1 cellular context compared by ENCODE assay signal in the genomic region with DNA sequence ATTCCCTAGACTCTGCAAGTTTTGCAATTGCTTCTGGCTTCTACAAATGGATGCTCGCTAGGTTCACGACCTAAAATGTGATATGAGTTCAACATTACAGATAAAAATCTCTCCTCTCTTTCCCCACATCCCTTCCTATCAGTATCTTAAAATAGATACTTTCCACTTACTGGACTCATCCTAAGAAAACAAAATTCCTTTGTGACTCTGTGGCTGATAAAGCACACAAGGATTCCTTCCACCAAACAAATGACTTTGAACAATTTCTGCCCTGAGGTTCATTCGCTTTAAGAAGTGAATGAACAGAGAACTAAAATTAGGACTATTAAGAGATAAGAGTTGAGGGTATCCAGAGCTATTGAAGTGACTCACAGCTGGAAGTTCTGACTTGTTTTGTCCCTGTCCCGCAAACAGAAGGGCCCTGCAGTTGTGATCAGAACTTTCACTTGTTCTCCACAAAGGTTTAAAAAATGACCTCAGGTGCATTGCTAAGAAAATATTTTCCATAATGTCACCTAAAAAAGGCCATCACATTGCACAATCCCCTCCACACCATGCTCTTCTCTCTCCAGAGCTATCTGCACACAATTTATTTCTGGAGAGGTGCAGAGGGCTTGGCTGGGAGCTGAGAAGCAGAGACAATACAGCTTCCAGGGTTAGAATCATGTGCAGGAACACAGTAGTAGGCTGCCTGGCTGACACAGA.
TF ChIP-seq lines count a peak whose summit lies in the region.

No MANE protein-coding gene starts in this region.

TF ChIP-seq in HepG2, 621 proteins besides CTCF, POLR2A, EP300 and RAD21 (continued from another document):
- TF ChIP-seq, protein P1, sequence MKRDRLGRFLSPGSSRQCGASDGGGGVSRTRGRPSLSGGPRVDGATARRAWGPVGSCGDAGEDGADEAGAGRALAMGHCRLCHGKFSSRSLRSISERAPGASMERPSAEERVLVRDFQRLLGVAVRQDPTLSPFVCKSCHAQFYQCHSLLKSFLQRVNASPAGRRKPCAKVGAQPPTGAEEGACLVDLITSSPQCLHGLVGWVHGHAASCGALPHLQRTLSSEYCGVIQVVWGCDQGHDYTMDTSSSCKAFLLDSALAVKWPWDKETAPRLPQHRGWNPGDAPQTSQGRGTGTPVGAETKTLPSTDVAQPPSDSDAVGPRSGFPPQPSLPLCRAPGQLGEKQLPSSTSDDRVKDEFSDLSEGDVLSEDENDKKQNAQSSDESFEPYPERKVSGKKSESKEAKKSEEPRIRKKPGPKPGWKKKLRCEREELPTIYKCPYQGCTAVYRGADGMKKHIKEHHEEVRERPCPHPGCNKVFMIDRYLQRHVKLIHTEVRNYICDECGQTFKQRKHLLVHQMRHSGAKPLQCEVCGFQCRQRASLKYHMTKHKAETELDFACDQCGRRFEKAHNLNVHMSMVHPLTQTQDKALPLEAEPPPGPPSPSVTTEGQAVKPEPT (CRISPR knock-in tag; IDR thresholded peaks at IDR 0.05; ENCODE audit: low read depth) = no peak
- TF ChIP-seq ZNF331 (CRISPR knock-in tag; IDR thresholded peaks at IDR 0.05) = 0 out of 2 replicates have a peak, but pooled peaks have one; percentile 10
- TF ChIP-seq CEBPB (IDR thresholded peaks at IDR 0.05; ENCODE audit: borderline replicate concordance, low read depth, low read length) = peak; percentile 77; the same call in 1 of the 2 replicates
- TF ChIP-seq MBD4 (IDR thresholded peaks at IDR 0.05; ENCODE audit: borderline replicate concordance, low read length) = no peak
- no peak for TF ChIP-seq PTBP1 (IDR thresholded peaks at IDR 0.05; ENCODE audit: low read depth, low read length, poor library complexity, severe bottlenecking)
- peak; percentile 15; the same call in 1 of the 2 replicates for TF ChIP-seq SOX5 (CRISPR knock-in tag; IDR thresholded peaks at IDR 0.05; ENCODE audit: borderline replicate concordance)
- 0 out of 2 replicates have a peak, but pooled peaks have one; percentile 17 for TF ChIP-seq KAT8 (CRISPR knock-in tag; IDR thresholded peaks at IDR 0.05)
- TF ChIP-seq XRCC5 (optimal IDR thresholded peaks at IDR 0.05; ENCODE audit: low read length) = peak; percentile 37
- no peak for TF ChIP-seq ZNF256 (CRISPR knock-in tag; conservative IDR thresholded peaks at IDR 0.05)
- no peak for TF ChIP-seq SOX13 (IDR thresholded peaks at IDR 0.05)
- TF ChIP-seq SOX13 (CRISPR knock-in tag; conservative IDR thresholded peaks at IDR 0.05 in 1 of 2, IDR thresholded peaks at IDR 0.05 in 1 of 2) = peak in 1 of 2 experiments; percentile 41; a peak in 1 of 4 replicates
- TF ChIP-seq, protein P2, sequence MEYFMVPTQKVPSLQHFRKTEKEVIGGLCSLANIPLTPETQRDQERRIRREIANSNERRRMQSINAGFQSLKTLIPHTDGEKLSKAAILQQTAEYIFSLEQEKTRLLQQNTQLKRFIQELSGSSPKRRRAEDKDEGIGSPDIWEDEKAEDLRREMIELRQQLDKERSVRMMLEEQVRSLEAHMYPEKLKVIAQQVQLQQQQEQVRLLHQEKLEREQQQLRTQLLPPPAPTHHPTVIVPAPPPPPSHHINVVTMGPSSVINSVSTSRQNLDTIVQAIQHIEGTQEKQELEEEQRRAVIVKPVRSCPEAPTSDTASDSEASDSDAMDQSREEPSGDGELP (IDR thresholded peaks at IDR 0.05; ENCODE audit: borderline replicate concordance, low read depth) = peak; percentile 23; the same call in 1 of the 2 replicates
- no peak for TF ChIP-seq ZNF326 (CRISPR knock-in tag; IDR thresholded peaks at IDR 0.05; ENCODE audit: borderline replicate concordance)
- TF ChIP-seq CEBPG (CRISPR knock-in tag; IDR thresholded peaks at IDR 0.05) = peak; percentile 75
- TF ChIP-seq CREM (IDR thresholded peaks at IDR 0.05) = peak; percentile 21; the same call in 1 of the 2 replicates
- no peak for TF ChIP-seq CREM (CRISPR knock-in tag; IDR thresholded peaks at IDR 0.05)
- no peak for TF ChIP-seq ZNF264 (CRISPR knock-in tag; IDR thresholded peaks at IDR 0.05)
- TF ChIP-seq NR2F6 (IDR thresholded peaks at IDR 0.05) = peak; percentile 29; the same call in 1 of the 2 replicates
- TF ChIP-seq NR2F6 (CRISPR knock-in tag; IDR thresholded peaks at IDR 0.05) = no peak
- TF ChIP-seq, protein P3, sequence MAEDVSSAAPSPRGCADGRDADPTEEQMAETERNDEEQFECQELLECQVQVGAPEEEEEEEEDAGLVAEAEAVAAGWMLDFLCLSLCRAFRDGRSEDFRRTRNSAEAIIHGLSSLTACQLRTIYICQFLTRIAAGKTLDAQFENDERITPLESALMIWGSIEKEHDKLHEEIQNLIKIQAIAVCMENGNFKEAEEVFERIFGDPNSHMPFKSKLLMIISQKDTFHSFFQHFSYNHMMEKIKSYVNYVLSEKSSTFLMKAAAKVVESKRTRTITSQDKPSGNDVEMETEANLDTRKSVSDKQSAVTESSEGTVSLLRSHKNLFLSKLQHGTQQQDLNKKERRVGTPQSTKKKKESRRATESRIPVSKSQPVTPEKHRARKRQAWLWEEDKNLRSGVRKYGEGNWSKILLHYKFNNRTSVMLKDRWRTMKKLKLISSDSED (CRISPR knock-in tag; IDR thresholded peaks at IDR 0.05) = no peak
- TF ChIP-seq, protein P4, sequence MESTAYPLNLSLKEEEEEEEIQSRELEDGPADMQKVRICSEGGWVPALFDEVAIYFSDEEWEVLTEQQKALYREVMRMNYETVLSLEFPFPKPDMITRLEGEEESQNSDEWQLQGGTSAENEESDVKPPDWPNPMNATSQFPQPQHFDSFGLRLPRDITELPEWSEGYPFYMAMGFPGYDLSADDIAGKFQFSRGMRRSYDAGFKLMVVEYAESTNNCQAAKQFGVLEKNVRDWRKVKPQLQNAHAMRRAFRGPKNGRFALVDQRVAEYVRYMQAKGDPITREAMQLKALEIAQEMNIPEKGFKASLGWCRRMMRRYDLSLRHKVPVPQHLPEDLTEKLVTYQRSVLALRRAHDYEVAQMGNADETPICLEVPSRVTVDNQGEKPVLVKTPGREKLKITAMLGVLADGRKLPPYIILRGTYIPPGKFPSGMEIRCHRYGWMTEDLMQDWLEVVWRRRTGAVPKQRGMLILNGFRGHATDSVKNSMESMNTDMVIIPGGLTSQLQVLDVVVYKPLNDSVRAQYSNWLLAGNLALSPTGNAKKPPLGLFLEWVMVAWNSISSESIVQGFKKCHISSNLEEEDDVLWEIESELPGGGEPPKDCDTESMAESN (CRISPR knock-in tag; conservative IDR thresholded peaks at IDR 0.05) = no peak
- TF ChIP-seq ZNF550 (CRISPR knock-in tag; IDR thresholded peaks at IDR 0.05; ENCODE audit: borderline replicate concordance) = no peak
- TF ChIP-seq DMAP1 (CRISPR knock-in tag; IDR thresholded peaks at IDR 0.05) = no peak
